In the genomic region with DNA sequence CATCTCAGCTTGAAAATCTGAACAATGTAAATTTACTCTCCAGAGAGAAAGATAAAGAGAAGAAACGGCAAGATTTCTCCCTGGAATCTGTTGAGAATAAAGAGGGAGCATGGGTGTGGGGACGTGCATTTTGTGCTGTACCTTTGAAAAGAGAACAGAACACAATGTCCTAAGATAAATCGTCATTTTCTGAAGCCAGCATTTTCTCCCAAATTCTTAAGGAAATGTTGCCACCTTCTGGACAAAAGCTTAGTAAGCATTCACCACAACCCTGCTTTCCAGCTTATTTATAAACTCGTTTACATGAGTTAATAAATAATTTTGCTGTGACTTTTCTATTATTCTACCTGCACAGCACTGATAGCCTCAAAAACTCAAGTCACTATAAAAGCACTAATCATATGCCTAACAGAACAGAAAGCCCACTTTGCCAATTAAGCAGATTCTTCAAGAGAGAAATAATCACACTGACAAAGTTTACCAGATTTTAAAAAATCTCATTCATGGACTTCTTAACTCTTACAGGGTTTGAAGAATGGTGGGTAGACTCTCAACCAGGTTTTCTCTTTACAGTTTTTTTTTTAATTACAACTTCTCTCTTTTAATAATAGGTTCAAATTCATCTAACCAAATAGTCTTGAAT, we compare ENCODE assay signal across 10 cellular contexts.
A peak's percentile ranks its signal among the peaks of the same experiment; 100 is the strongest.
DNase-seq lines count a peak whose midpoint lies in the region; ATAC-seq, FAIRE-seq and TF ChIP-seq lines count a peak whose summit lies in the region.
"Had no signal": no experiment of that assay in that cellular context is flagged by ENCODE, and none has a peak within 500 bp of the region (broad histone marks: within the 10 kb centered on the region; RNA-seq: fewer than 3 reads in every experiment).

No MANE protein-coding gene starts in this region.

- no peaks in the 10 kb centered on the region for H3K9me3 ChIP-seq in colonic mucosa

- ATAC-seq in GM18508 (IDR thresholded peaks at IDR 0.05; ENCODE audit: insufficient read depth, unreplicated experiment) (peak; percentile 76), HG03571 (IDR thresholded peaks at IDR 0.05; ENCODE audit: unreplicated experiment) (peak; percentile 52), HG02678 (IDR thresholded peaks at IDR 0.05; ENCODE audit: unreplicated experiment) (no peak)
- ATAC-seq in activated CD8-positive, alpha-beta memory T cell treated with anti-CD3 and anti-CD28 coated beads, Interleukin-2, amount 10 ng/mL, durations not matched to agents 7 days and 5 days = no peak

- CTCF ChIA-PET in activated CD8-positive, alpha-beta memory T cell treated with anti-CD3 and anti-CD28 coated beads, Interleukin-2, amount 10 ng/mL, durations not matched to agents 7 days and 5 days (lab: Charles Lee) = interaction anchor here (0.6 to 1.3 kb wide), 5 partner anchors 14 to 1460 kb away, joined by 3 to 5 read pairs (median 3); no protein-coding TSS in a partner anchor

- H3K4me3 Mint-ChIP-seq in activated CD8-positive, alpha-beta memory T cell treated with anti-CD3 and anti-CD28 coated beads, Interleukin-2, amount 10 ng/mL, durations not matched to agents 7 days and 5 days = no peak overlapping the region
- H3K4me3 Mint-ChIP-seq: stimulated activated naive CD8-positive, alpha-beta T cell treated with anti-CD3 and anti-CD28 coated beads, Interleukin-15, Interleukin-2, amounts not matched to agents 100 ng/mL and 50 ng/mL, for 24 hours had no signal

- intact Hi-C loops in colonic mucosa (cut with DNase I) = loop anchor here (10.0 kb wide), 3 partner anchors 1062 to 1462 kb away; no protein-coding TSS in a partner anchor

- FAIRE-seq in A204.1 (lab: Jason Lieb, UNC) = peak; percentile 81
- FAIRE-seq: colon had no signal

- H3K4me1 ChIP-seq in colonic mucosa = no peaks in the 10 kb centered on the region

- H3K27me3 Mint-ChIP-seq in activated CD8-positive, alpha-beta memory T cell treated with anti-CD3 and anti-CD28 coated beads, Interleukin-2, amount 10 ng/mL, durations not matched to agents 7 days and 5 days = peaks cover under 1% of the 10 kb centered on the region
- H3K27me3 Mint-ChIP-seq: stimulated activated naive CD8-positive, alpha-beta T cell treated with anti-CD3 and anti-CD28 coated beads, Interleukin-15, Interleukin-2, amounts not matched to agents 100 ng/mL and 50 ng/mL, for 24 hours had no signal

- peak; percentile 95 for DNase-seq in NCI-H748 treated with DMSO at 0.1 percent for 48 hours (lab: John Stamatoyannopoulos, UW)
- no peak for DNase-seq in colonic mucosa
- DNase-seq in middle frontal gyrus (ENCODE audit: extremely low spot score, low spot score) = peak; percentile 25
- DNase-seq in activated CD8-positive, alpha-beta memory T cell treated with anti-CD3 and anti-CD28 coated beads, Interleukin-2, amount 10 ng/mL, durations not matched to agents 7 days and 5 days = no peak

- no peaks in the 10 kb centered on the region for H3K36me3 Mint-ChIP-seq in activated CD8-positive, alpha-beta memory T cell treated with anti-CD3 and anti-CD28 coated beads, Interleukin-2, amount 10 ng/mL, durations not matched to agents 7 days and 5 days

- no peak overlapping the region for H3K27ac Mint-ChIP-seq in activated CD8-positive, alpha-beta memory T cell treated with anti-CD3 and anti-CD28 coated beads, Interleukin-2, amount 10 ng/mL, durations not matched to agents 7 days and 5 days
- H3K27ac Mint-ChIP-seq: stimulated activated naive CD8-positive, alpha-beta T cell treated with anti-CD3 and anti-CD28 coated beads, Interleukin-15, Interleukin-2, amounts not matched to agents 100 ng/mL and 50 ng/mL, for 24 hours had no signal

- peaks cover 5% of the 10 kb centered on the region for H3K4me1 Mint-ChIP-seq in activated CD8-positive, alpha-beta memory T cell treated with anti-CD3 and anti-CD28 coated beads, Interleukin-2, amount 10 ng/mL, durations not matched to agents 7 days and 5 days

- H3K4me3 ChIP-seq in colonic mucosa = no peak overlapping the region

- no peaks in the 10 kb centered on the region for H3K36me3 ChIP-seq in colonic mucosa

- H3K9ac ChIP-seq in colonic mucosa (ENCODE audit: low read depth in 2 of 2, low read length in 2 of 2) = no peak overlapping the region

- H3K27me3 ChIP-seq in colonic mucosa = no peaks in the 10 kb centered on the region

- H3K9me3 Mint-ChIP-seq in activated CD8-positive, alpha-beta memory T cell treated with anti-CD3 and anti-CD28 coated beads, Interleukin-2, amount 10 ng/mL, durations not matched to agents 7 days and 5 days (ENCODE audit: low read depth) = no peaks in the 10 kb centered on the region

- H3K27ac ChIP-seq in colonic mucosa = no peak overlapping the region

- peak; percentile 34 for TF ChIP-seq CTCF in colonic mucosa (IDR thresholded peaks at IDR 0.05)

Comparison
In these comparisons a context has a peak if more than half of its experiments do, and no peak if none do; other contexts are left out.
1. ATAC-seq: peak in GM18508 (single experiment) and HG03571 (single experiment); none in HG02678 (single experiment) and activated CD8-positive, alpha-beta memory T cell treated with anti-CD3 and anti-CD28 coated beads, Interleukin-2, amount 10 ng/mL, durations not matched to agents 7 days and 5 days (single experiment).
2. DNase-seq: peak in NCI-H748 treated with DMSO at 0.1 percent for 48 hours (single experiment) and middle frontal gyrus (single experiment); none in colonic mucosa (single experiment) and activated CD8-positive, alpha-beta memory T cell treated with anti-CD3 and anti-CD28 coated beads, Interleukin-2, amount 10 ng/mL, durations not matched to agents 7 days and 5 days (single experiment).